30 cellular contexts compared by ENCODE assay signal in genomic region chr20:37596890-37597539, GRCh38.
DNase-seq lines count a peak whose midpoint lies in the region; ATAC-seq, FAIRE-seq and TF ChIP-seq lines count a peak whose summit lies in the region.
"Had no signal": no experiment of that assay in that cellular context is flagged by ENCODE, and none has a peak within 500 bp of the region (broad histone marks: within the 10 kb centered on the region; RNA-seq: fewer than 3 reads in every experiment).

No MANE protein-coding gene starts in this region.

- DNase-seq in NCI-H2196 (lab: John Stamatoyannopoulos, UW; ENCODE audit: unreplicated experiment) (peak; percentile 4), NCI-H2196 treated with DMSO at 0.1 percent for 48 hours (lab: John Stamatoyannopoulos, UW; ENCODE audit: unreplicated experiment) (no peak), NCI-H1092 (lab: John Stamatoyannopoulos, UW) (peak; percentile 33), GM12878 (ENCODE audit: low read depth, low spot score) (no peak), transverse colon (no peak), LoVo (ENCODE audit: low spot score) (no peak)
- no peak for DNase-seq in activated CD4-positive, CD25-positive, alpha-beta regulatory T cell (lab: John Stamatoyannopoulos, UW)
- DNase-seq: activated CD4-positive, alpha-beta T cell treated with anti-CD3 and anti-CD28 coated beads, Interleukin-2, amount 50 U/mL, for 4 hours; activated CD8-positive, alpha-beta memory T cell treated with anti-CD3 and anti-CD28 coated beads, Interleukin-2, amount 50 U/mL, for 4 hours; CD8-positive, alpha-beta memory T cell; DMS79; gastrocnemius medialis; KG1; left ventricle myocardium superior; midbrain; NCI-H1930; NCI-H510A; sigmoid colon; stimulated activated CD4-positive, alpha-beta T cell treated with anti-CD3 and anti-CD28 coated beads, Interleukin-15, amount 100 ng/mL, for 24 hours; stomach; T-helper 9 cell had no signal

- POLR2A ChIA-PET in GM12878 (lab: Charles Lee): no interaction called here

- H3K27ac ChIP-seq in GM12878 (ENCODE audit: control insufficient read depth, insufficient read depth): no peak overlapping the region
- H3K27ac ChIP-seq in transverse colon: no peak overlapping the region
- H3K27ac ChIP-seq: gastrocnemius medialis, sigmoid colon, stomach, tibial nerve had no signal

- CTCF ChIA-PET in GM12878 (lab: Yijun Ruan, JAX): no interaction called here

- H3K4me3 Mint-ChIP-seq in stimulated activated memory B cell treated with anti-CD40 and anti-IgM and Interleukin-4, amounts not matched to agents 10 μg/mL and 1 μg/mL and 100 μg/mL, for 72 hours: no peak overlapping the region
- H3K4me3 Mint-ChIP-seq: CD8-positive, alpha-beta memory T cell; dendritic cell treated with granulocyte-macrophage colony-stimulating factor and Interleukin-4, amounts not matched to agents 40 ng/mL and 50 ng/mL, for 4 days; natural killer cell treated with Interleukin-12 subunit alpha and Interleukin-12 subunit beta and Interleukin-15 and Interleukin-18, amount 100 ng/mL, for 72 hours had no signal

- H3K36me3 ChIP-seq in GM12878 (ENCODE audit: control insufficient read depth in 2 of 2, insufficient read depth in 2 of 2, low read length in 1 of 2) (no peaks in the 10 kb centered on the region), transverse colon (no peaks in the 10 kb centered on the region)
- H3K36me3 ChIP-seq: gastrocnemius medialis, sigmoid colon, stomach, tibial nerve had no signal

- peak; percentile 23 for FAIRE-seq in GM12878 (lab: Jason Lieb, UNC)
- FAIRE-seq: H54, islet of Langerhans had no signal

- intact Hi-C loops in GM12878 (cut with micrococcal nuclease; ENCODE audit: unreplicated experiment) (no loop called here), transverse colon (cut with DNase I; ENCODE audit: low total_unique reads) (no loop called here)

- no peak overlapping the region for H3K9ac ChIP-seq in GM12878 (ENCODE audit: control insufficient read depth, insufficient read depth, low read length)

- no peaks in the 10 kb centered on the region for H4K20me1 ChIP-seq in GM12878 (ENCODE audit: control insufficient read depth, insufficient read depth)

- TF ChIP-seq RAD21 in GM12878 (IDR thresholded peaks at IDR 0.05; ENCODE audit: insufficient read depth, low read depth, low read length): no peak

- no peaks in the 10 kb centered on the region for H3K4me1 ChIP-seq in GM12878 (ENCODE audit: control insufficient read depth, insufficient read depth, low read length)
- no peaks in the 10 kb centered on the region for H3K4me1 ChIP-seq in transverse colon
- H3K4me1 ChIP-seq: gastrocnemius medialis had no signal

- RAD21 ChIA-PET in GM12878 (lab: Charles Lee; ENCODE audit: unreplicated experiment): no interaction called here

- H3K79me2 ChIP-seq in GM12878 (ENCODE audit: control insufficient read depth, insufficient read depth, low read length): no peaks in the 10 kb centered on the region

- H3K4me1 Mint-ChIP-seq in stimulated activated memory B cell treated with anti-CD40 and anti-IgM and Interleukin-4, amounts not matched to agents 10 μg/mL and 1 μg/mL and 100 μg/mL, for 72 hours: no peaks in the 10 kb centered on the region
- H3K4me1 Mint-ChIP-seq: CD8-positive, alpha-beta memory T cell had no signal

- in situ Hi-C loops in GM12878 (cut with MboI) (no loop called here), transverse colon (cut with MboI; ENCODE audit: low pct_ligation_motif_present in 1 of 4, low pct_unique_long_range_greater_than_20kb in 1 of 4, low sequenced_read_pairs in 3 of 4) (no loop called here)

- no peak for ATAC-seq in GM12878
- ATAC-seq in stimulated activated memory B cell treated with anti-CD40 and anti-IgM and Interleukin-4, amounts not matched to agents 10 μg/mL and 1 μg/mL and 100 μg/mL, for 72 hours: peak; percentile 58
- ATAC-seq: activated naive CD4-positive, alpha-beta T cell treated with anti-CD3 and anti-CD28 coated beads, Interleukin-2, amount 50 U/mL, for 72 hours; gastrocnemius medialis; left ventricle myocardium superior; natural killer cell treated with Interleukin-12 subunit alpha and Interleukin-12 subunit beta and Interleukin-15 and Interleukin-18, amount 100 ng/mL, for 72 hours; Right ventricle myocardium inferior had no signal

- TF ChIP-seq EP300 in GM12878 (IDR thresholded peaks at IDR 0.05; ENCODE audit: borderline replicate concordance in 1 of 2, control insufficient read depth in 1 of 2, low read depth in 2 of 2, low read length in 2 of 2): no peak
- no peak for TF ChIP-seq EP300 in transverse colon (IDR thresholded peaks at IDR 0.05; ENCODE audit: low read depth)

- BruUV-seq in GM12878 (replicated peaks; lab: Mats Ljungman, UMichigan): no TSS peak

- peaks cover 74% of the 10 kb centered on the region for H3K27me3 Mint-ChIP-seq in stimulated activated memory B cell treated with anti-CD40 and anti-IgM and Interleukin-4, amounts not matched to agents 10 μg/mL and 1 μg/mL and 100 μg/mL, for 72 hours

- H3K27ac Mint-ChIP-seq in stimulated activated memory B cell treated with anti-CD40 and anti-IgM and Interleukin-4, amounts not matched to agents 10 μg/mL and 1 μg/mL and 100 μg/mL, for 72 hours: no peak overlapping the region
- H3K27ac Mint-ChIP-seq: activated naive CD4-positive, alpha-beta T cell treated with anti-CD3 and anti-CD28 coated beads, Interleukin-2, amount 50 U/mL, for 72 hours; dendritic cell treated with granulocyte-macrophage colony-stimulating factor and Interleukin-4, amounts not matched to agents 40 ng/mL and 50 ng/mL, for 4 days; natural killer cell treated with Interleukin-12 subunit alpha and Interleukin-12 subunit beta and Interleukin-15 and Interleukin-18, amount 100 ng/mL, for 72 hours; WTC11 had no signal

- 32% methylated on average over 9 of the region's 9 CpGs for WGBS in GM12878 (ENCODE audit: insufficient coverage, insufficient replicate concordance, low lambda C conversion rate, missing lambda C conversion rate)
- 25 to 71% methylated on average over 4 to 9 of the region's 9 CpGs for WGBS in transverse colon (ENCODE audit: low coverage in 1 of 2), 2 donors

- no peaks in the 10 kb centered on the region for H3K36me3 Mint-ChIP-seq in stimulated activated memory B cell treated with anti-CD40 and anti-IgM and Interleukin-4, amounts not matched to agents 10 μg/mL and 1 μg/mL and 100 μg/mL, for 72 hours
- H3K36me3 Mint-ChIP-seq: activated naive CD4-positive, alpha-beta T cell treated with anti-CD3 and anti-CD28 coated beads, Interleukin-2, amount 50 U/mL, for 72 hours; CD8-positive, alpha-beta memory T cell; natural killer cell treated with Interleukin-12 subunit alpha and Interleukin-12 subunit beta and Interleukin-15 and Interleukin-18, amount 100 ng/mL, for 72 hours; WTC11 had no signal

- SMC1A ChIA-PET in GM12878 (lab: Charles Lee; ENCODE audit: uncharacterized antibody, unreplicated experiment): no interaction called here

- H3K9me3 ChIP-seq in GM12878 (replicated peaks; ENCODE audit: control insufficient read depth, insufficient read depth, low read length) (no peaks in the 10 kb centered on the region), transverse colon (no peaks in the 10 kb centered on the region)
- H3K9me3 ChIP-seq: gastrocnemius medialis, sigmoid colon, stomach had no signal

- TF ChIP-seq CTCF in GM12878 (IDR thresholded peaks at IDR 0.05 in 2 of 3, conservative IDR thresholded peaks at IDR 0.05 in 1 of 3; ENCODE audit: control insufficient read depth in 2 of 3, extremely low read depth in 1 of 3, insufficient read depth in 1 of 3, low read depth in 3 of 3, low read length in 3 of 3) (no peak), transverse colon (IDR thresholded peaks at IDR 0.05) (no peak)

- no peak for TF ChIP-seq POLR2A in GM12878 (IDR thresholded peaks at IDR 0.05; ENCODE audit: low read depth, low read length)
- TF ChIP-seq POLR2A in transverse colon (IDR thresholded peaks at IDR 0.05): no peak

- H3K4me2 ChIP-seq in GM12878 (ENCODE audit: control insufficient read depth, insufficient read depth): no peak overlapping the region

- no peak overlapping the region for H2AFZ ChIP-seq in GM12878 (ENCODE audit: control insufficient read depth, low read depth, low read length)

- H3K27me3 ChIP-seq in GM12878 (replicated peaks in 1 of 2; ENCODE audit: control insufficient read depth in 2 of 2, insufficient read depth in 2 of 2, low read length in 1 of 2) (no peaks in the 10 kb centered on the region; a peak in 2 of 4 replicates), transverse colon (peaks cover 48% of the 10 kb centered on the region)

- H3K4me3 ChIP-seq in GM12878 (no peak overlapping the region), transverse colon (no peak overlapping the region)
- H3K4me3 ChIP-seq: gastrocnemius medialis, sigmoid colon, stomach, tibial nerve had no signal

- no peaks in the 10 kb centered on the region for H3K9me3 Mint-ChIP-seq in stimulated activated memory B cell treated with anti-CD40 and anti-IgM and Interleukin-4, amounts not matched to agents 10 μg/mL and 1 μg/mL and 100 μg/mL, for 72 hours
- H3K9me3 Mint-ChIP-seq: activated naive CD4-positive, alpha-beta T cell treated with anti-CD3 and anti-CD28 coated beads, Interleukin-2, amount 50 U/mL, for 72 hours; CD8-positive, alpha-beta memory T cell; dendritic cell treated with granulocyte-macrophage colony-stimulating factor and Interleukin-4, amounts not matched to agents 40 ng/mL and 50 ng/mL, for 4 days; natural killer cell treated with Interleukin-12 subunit alpha and Interleukin-12 subunit beta and Interleukin-15 and Interleukin-18, amount 100 ng/mL, for 72 hours had no signal

TF ChIP-seq in GM12878, 131 proteins besides CTCF, POLR2A, EP300 and RAD21 (continues in another document):
- no peak for TF ChIP-seq TCF7 (IDR thresholded peaks at IDR 0.05; ENCODE audit: borderline replicate concordance)
- no peak for TF ChIP-seq ZNF622 (IDR thresholded peaks at IDR 0.05)
- no peak for TF ChIP-seq ZNF207 (IDR thresholded peaks at IDR 0.05; ENCODE audit: borderline replicate concordance)
- no peak for TF ChIP-seq E2F4 (IDR thresholded peaks at IDR 0.05; ENCODE audit: low read depth, low read length)
- TF ChIP-seq HDAC2 (IDR thresholded peaks at IDR 0.05): no peak
- no peak for TF ChIP-seq SIN3A (IDR thresholded peaks at IDR 0.05; ENCODE audit: low read depth, low read length)
- no peak for TF ChIP-seq SMARCA5 (IDR thresholded peaks at IDR 0.05)
- peak; percentile 32; the same call in 1 of the 2 replicates for TF ChIP-seq SPI1 (IDR thresholded peaks at IDR 0.05; ENCODE audit: borderline replicate concordance, insufficient read depth, low read depth, low read length)
- no peak for TF ChIP-seq CHD1 (IDR thresholded peaks at IDR 0.05; ENCODE audit: low read depth, low read length)
- TF ChIP-seq GABPA (IDR thresholded peaks at IDR 0.05; ENCODE audit: low read depth): no peak

Comparison
In these comparisons a context has a peak if more than half of its experiments do, and no peak if none do; other contexts are left out.
1. DNase-seq: peak in NCI-H2196 (single experiment) and NCI-H1092 (single experiment); none in NCI-H2196 treated with DMSO at 0.1 percent for 48 hours (single experiment), GM12878 (single experiment), transverse colon (single experiment), activated CD4-positive, CD25-positive, alpha-beta regulatory T cell (0 of 4) and LoVo (single experiment).